Comparison of ENCODE assay signal across 27 cellular contexts in the genomic region with DNA sequence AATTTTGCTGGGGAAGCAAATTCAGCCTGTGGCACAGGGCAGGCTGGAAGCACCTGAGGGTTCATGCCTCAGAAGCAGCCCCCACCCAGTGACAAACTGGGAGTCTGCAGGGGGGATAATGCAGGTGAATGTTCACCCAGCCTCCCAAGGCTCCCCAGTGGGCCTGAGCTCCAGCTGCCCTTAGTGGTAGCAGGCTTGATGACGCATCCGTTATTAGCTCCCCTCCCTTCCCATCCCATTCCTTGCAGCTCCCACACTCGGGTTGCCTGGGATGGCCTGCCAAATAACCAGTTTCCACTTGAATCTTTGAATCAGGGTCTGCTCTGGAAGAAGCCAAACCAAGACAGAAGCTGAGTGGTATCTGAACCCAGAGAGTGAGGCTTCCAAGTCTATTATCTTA. TPM values are rescaled to one million over a fixed set of nuclear protein-coding genes. Genes with fewer than 3 reads are reported as not detected.
DNase-seq lines count a peak whose midpoint lies in the region; ATAC-seq and TF ChIP-seq lines count a peak whose summit lies in the region.
"Had no signal": no experiment of that assay in that cellular context is flagged by ENCODE, and none has a peak within 500 bp of the region (broad histone marks: within the 10 kb centered on the region; RNA-seq: fewer than 3 reads in every experiment).

No MANE protein-coding gene starts in this region.

- DNase-seq in heart left ventricle (no peak), Right ventricle myocardium inferior (ENCODE audit: missing footprints) (no peak), right cardiac atrium (no peak), vagina (ENCODE audit: extremely low spot score in 2 of 2) (no peak), NCI-H146 treated with DMSO at 0.1 percent for 48 hours (lab: John Stamatoyannopoulos, UW; ENCODE audit: unreplicated experiment) (no peak), SHP77 (lab: John Stamatoyannopoulos, UW) (no peak)
- DNase-seq in activated CD8-positive, alpha-beta T cell treated with anti-CD3 and anti-CD28 coated beads for 36 hours = no peak
- DNase-seq: 8988T; activated CD4-positive, alpha-beta T cell treated with anti-CD3 and anti-CD28 coated beads, Interleukin-2, amount 10 ng/mL, durations not matched to agents 7 days and 5 days; activated CD8-positive, alpha-beta memory T cell treated with anti-CD3 and anti-CD28 coated beads, Interleukin-2, amount 10 ng/mL, durations not matched to agents 7 days and 5 days; activated naive CD4-positive, alpha-beta T cell; activated T-cell treated with anti-CD3 and anti-CD28 coated beads, Interleukin-2, amount 50 U/mL, for 48 hours; CD4-positive, alpha-beta T cell; cerebellar nuclear complex; MV-4-11; NCI-H1436 treated with DMSO at 0.1 percent for 48 hours; NCI-H526; stimulated activated CD4-positive, alpha-beta T cell treated with anti-CD3 and anti-CD28 coated beads, Interleukin-15, amount 100 ng/mL, for 24 hours; stimulated activated naive B cell treated with anti-CD40 and anti-IgM and Interleukin-4, amounts not matched to agents 10 μg/mL and 1 μg/mL and 100 μg/mL, for 72 hours; upper lobe of left lung had no signal

- H3K4me3 Mint-ChIP-seq in brain = no peak overlapping the region
- H3K4me3 Mint-ChIP-seq in activated CD8-positive, alpha-beta T cell treated with anti-CD3 and anti-CD28 coated beads for 36 hours = no peak overlapping the region
- H3K4me3 Mint-ChIP-seq: activated CD4-positive, alpha-beta T cell treated with anti-CD3 and anti-CD28 coated beads, Interleukin-2, amount 10 ng/mL, durations not matched to agents 7 days and 5 days; activated CD8-positive, alpha-beta memory T cell treated with anti-CD3 and anti-CD28 coated beads, Interleukin-2, amount 10 ng/mL, durations not matched to agents 7 days and 5 days; CD4-positive, alpha-beta T cell; memory B cell; neural progenitor cell; stimulated activated naive B cell treated with anti-CD40 and anti-IgM and Interleukin-4, amounts not matched to agents 10 μg/mL and 1 μg/mL and 100 μg/mL, for 72 hours; WTC11 had no signal

- peak overlapping the region in 10 of 12 donors; percentile 51 to 94 (median 86) for H3K27ac ChIP-seq in heart left ventricle
- H3K27ac ChIP-seq in right cardiac atrium (ENCODE audit: low read length) = peak overlapping the region; percentile 20
- peak overlapping the region; percentile 46 for H3K27ac ChIP-seq in vagina
- H3K27ac ChIP-seq: neural progenitor cell, SJSA1 had no signal

- H3K9me3 Mint-ChIP-seq in brain = peaks cover 0 to 2% (median 0%) of the 10 kb centered on the region in 5 experiments
- H3K9me3 Mint-ChIP-seq in activated CD8-positive, alpha-beta T cell treated with anti-CD3 and anti-CD28 coated beads for 36 hours = no peaks in the 10 kb centered on the region
- H3K9me3 Mint-ChIP-seq: activated CD4-positive, alpha-beta T cell treated with anti-CD3 and anti-CD28 coated beads, Interleukin-2, amount 10 ng/mL, durations not matched to agents 7 days and 5 days; CD4-positive, alpha-beta T cell; memory B cell; neural progenitor cell; stimulated activated naive B cell treated with anti-CD40 and anti-IgM and Interleukin-4, amounts not matched to agents 10 μg/mL and 1 μg/mL and 100 μg/mL, for 72 hours; WTC11 had no signal

- TF ChIP-seq POLR2A in heart left ventricle (IDR thresholded peaks at IDR 0.05) = no peak
- TF ChIP-seq POLR2A in vagina (IDR thresholded peaks at IDR 0.05) = no peak

- H3K9me3 ChIP-seq in heart left ventricle = no peaks in the 10 kb centered on the region
- no peaks in the 10 kb centered on the region for H3K9me3 ChIP-seq in right cardiac atrium (ENCODE audit: control insufficient read depth, low read length)
- H3K9me3 ChIP-seq in vagina = no peaks in the 10 kb centered on the region
- H3K9me3 ChIP-seq: SJSA1, upper lobe of left lung had no signal

- peak overlapping the region in 3 of 5 experiments; percentile 65 to 90 (median 67) for H3K27ac Mint-ChIP-seq in brain
- no peak overlapping the region for H3K27ac Mint-ChIP-seq in activated CD8-positive, alpha-beta T cell treated with anti-CD3 and anti-CD28 coated beads for 36 hours
- H3K27ac Mint-ChIP-seq: activated CD4-positive, alpha-beta T cell treated with anti-CD3 and anti-CD28 coated beads, Interleukin-2, amount 10 ng/mL, durations not matched to agents 7 days and 5 days; activated CD8-positive, alpha-beta memory T cell treated with anti-CD3 and anti-CD28 coated beads, Interleukin-2, amount 10 ng/mL, durations not matched to agents 7 days and 5 days; CD4-positive, alpha-beta T cell; memory B cell; neural progenitor cell; stimulated activated naive B cell treated with anti-CD40 and anti-IgM and Interleukin-4, amounts not matched to agents 10 μg/mL and 1 μg/mL and 100 μg/mL, for 72 hours; WTC11 had no signal

- CTCF ChIA-PET in activated CD8-positive, alpha-beta T cell treated with anti-CD3 and anti-CD28 coated beads for 36 hours (lab: Charles Lee) = interaction anchor here (1.0 to 2.4 kb wide), 2 partner anchors 14 to 106 kb away, joined by 3 to 9 read pairs; no protein-coding TSS in a partner anchor

- H3K4me3 ChIP-seq in heart left ventricle (no peak overlapping the region), right cardiac atrium (ENCODE audit: low read length) (no peak overlapping the region), vagina (no peak overlapping the region)
- H3K4me3 ChIP-seq: neural progenitor cell, SJSA1, upper lobe of left lung had no signal

- peaks cover 3% of the 10 kb centered on the region for H3K27me3 Mint-ChIP-seq in brain
- peaks cover 3% of the 10 kb centered on the region for H3K27me3 Mint-ChIP-seq in activated CD8-positive, alpha-beta T cell treated with anti-CD3 and anti-CD28 coated beads for 36 hours

- 25 to 47% (median 35%) methylated on average over 3 of the region's 3 CpGs for WGBS in heart left ventricle, 4 donors
- 39% methylated on average over 3 of the region's 3 CpGs for WGBS in right cardiac atrium

- peaks cover 35% of the 10 kb centered on the region for H3K4me1 Mint-ChIP-seq in brain
- no peaks in the 10 kb centered on the region for H3K4me1 Mint-ChIP-seq in activated CD8-positive, alpha-beta T cell treated with anti-CD3 and anti-CD28 coated beads for 36 hours (ENCODE audit: low read depth)
- H3K4me1 Mint-ChIP-seq: activated CD4-positive, alpha-beta T cell treated with anti-CD3 and anti-CD28 coated beads, Interleukin-2, amount 10 ng/mL, durations not matched to agents 7 days and 5 days; memory B cell; stimulated activated naive B cell treated with anti-CD40 and anti-IgM and Interleukin-4, amounts not matched to agents 10 μg/mL and 1 μg/mL and 100 μg/mL, for 72 hours had no signal

- H3K4me1 ChIP-seq in heart left ventricle = peaks cover 0 to 22% (median 8%) of the 10 kb centered on the region in 12 donors
- H3K4me1 ChIP-seq in right cardiac atrium (ENCODE audit: control insufficient read depth, insufficient read depth, low read length) = peaks cover 5% of the 10 kb centered on the region
- no peaks in the 10 kb centered on the region for H3K4me1 ChIP-seq in vagina
- H3K4me1 ChIP-seq: SJSA1 had no signal

- POLR2A ChIA-PET in activated CD8-positive, alpha-beta T cell treated with anti-CD3 and anti-CD28 coated beads for 36 hours (lab: Charles Lee) = no interaction called here

- ATAC-seq in heart left ventricle (peak in 1 of 4 donors; percentile 81), Right ventricle myocardium inferior (no peak), right cardiac atrium (peak; percentile 40 to 72)
- no peak for ATAC-seq in activated CD8-positive, alpha-beta T cell treated with anti-CD3 and anti-CD28 coated beads for 36 hours
- ATAC-seq: activated CD8-positive, alpha-beta memory T cell treated with anti-CD3 and anti-CD28 coated beads, Interleukin-2, amount 10 ng/mL, durations not matched to agents 7 days and 5 days; stimulated activated naive B cell treated with anti-CD40 and anti-IgM and Interleukin-4, amounts not matched to agents 10 μg/mL and 1 μg/mL and 100 μg/mL, for 72 hours; WTC11 had no signal

- intact Hi-C loops in heart left ventricle (cut with DNase I) (no loop called here), Right ventricle myocardium inferior (cut with DNase I) (no loop called here), right cardiac atrium (cut with DNase I) (no loop called here), vagina (cut with DNase I) (no loop called here)
- intact Hi-C loops in activated CD8-positive, alpha-beta T cell treated with anti-CD3 and anti-CD28 coated beads for 36 hours (cut with micrococcal nuclease) = no loop called here

- H3K27me3 ChIP-seq in heart left ventricle (peaks cover 0 to 6% (median 0%) of the 10 kb centered on the region in 9 donors), right cardiac atrium (ENCODE audit: control insufficient read depth, insufficient read depth) (no peaks in the 10 kb centered on the region), vagina (no peaks in the 10 kb centered on the region)
- H3K27me3 ChIP-seq: upper lobe of left lung had no signal

- no peaks in the 10 kb centered on the region for H3K36me3 ChIP-seq in heart left ventricle
- H3K36me3 ChIP-seq in vagina = no peaks in the 10 kb centered on the region
- H3K36me3 ChIP-seq: neural progenitor cell, SJSA1, upper lobe of left lung had no signal

- peaks cover 15% of the 10 kb centered on the region for H3K36me3 Mint-ChIP-seq in brain
- no peaks in the 10 kb centered on the region for H3K36me3 Mint-ChIP-seq in activated CD8-positive, alpha-beta T cell treated with anti-CD3 and anti-CD28 coated beads for 36 hours (ENCODE audit: low read depth)
- H3K36me3 Mint-ChIP-seq: activated CD8-positive, alpha-beta memory T cell treated with anti-CD3 and anti-CD28 coated beads, Interleukin-2, amount 10 ng/mL, durations not matched to agents 7 days and 5 days; memory B cell; neural progenitor cell; stimulated activated naive B cell treated with anti-CD40 and anti-IgM and Interleukin-4, amounts not matched to agents 10 μg/mL and 1 μg/mL and 100 μg/mL, for 72 hours; WTC11 had no signal

- TF ChIP-seq CTCF in heart left ventricle (IDR thresholded peaks at IDR 0.05) (no peak), brain (conservative IDR thresholded peaks at IDR 0.05) (no peak), vagina (IDR thresholded peaks at IDR 0.05) (no peak)
- no peak for TF ChIP-seq CTCF in activated CD8-positive, alpha-beta T cell treated with anti-CD3 and anti-CD28 coated beads for 36 hours (IDR thresholded peaks at IDR 0.05)

RNA-seq across cellular contexts. Expression of gene KCNK15, which starts 15.8 kb away (rescaled TPM):
- 1 to 10 TPM in 2 of 9 donors, under 1 TPM in 7; 0.12 to 2.2 (median 0.39) TPM for total RNA-seq in heart left ventricle
- under 1 TPM; 0.23 to 0.33 TPM for polyA plus RNA-seq in heart left ventricle
- total RNA-seq in Right ventricle myocardium inferior = 0.32 TPM
- polyA plus RNA-seq in brain (ENCODE audit: insufficient read depth, low read depth, low replicate concordance) = 0.12 TPM
- 1 to 10 TPM in 3 of 4 donors, under 1 TPM in 1; 0.65 to 1.3 (median 1.1) TPM for total RNA-seq in right cardiac atrium
- 0.70 TPM for polyA plus RNA-seq in right cardiac atrium
- 1.5 TPM for total RNA-seq in vagina
- under 1 TPM; 0.25 to 0.29 TPM for total RNA-seq in activated CD8-positive, alpha-beta T cell treated with anti-CD3 and anti-CD28 coated beads for 36 hours
- total RNA-seq: activated CD4-positive, alpha-beta T cell treated with anti-CD3 and anti-CD28 coated beads, Interleukin-2, amount 10 ng/mL, durations not matched to agents 7 days and 5 days; activated CD8-positive, alpha-beta memory T cell treated with anti-CD3 and anti-CD28 coated beads, Interleukin-2, amount 10 ng/mL, durations not matched to agents 7 days and 5 days; CD4-positive, alpha-beta T cell; dermis microvascular lymphatic vessel endothelial cell; SJSA1 had no signal

RNA-seq across cellular contexts. Expression of gene CCN5, which starts 46.3 kb away (rescaled TPM):
- total RNA-seq in heart left ventricle = 10 to 100 TPM in 8 of 9 donors, 1 to 10 TPM in 1; 7.3 to 62.3 (median 28.7) TPM
- polyA plus RNA-seq in heart left ventricle = 10 to 100 TPM; 11.0 to 92.3 TPM
- 13.6 TPM for total RNA-seq in Right ventricle myocardium inferior
- 0.39 TPM for polyA plus RNA-seq in brain (ENCODE audit: insufficient read depth, low read depth, low replicate concordance)
- total RNA-seq in right cardiac atrium = 100 to 1,000 TPM in 1 of 4 donors, 10 to 100 TPM in 3; 85.2 to 292 (median 98.2) TPM
- 102 TPM for polyA plus RNA-seq in right cardiac atrium
- 134 TPM for total RNA-seq in vagina
- not detected for total RNA-seq in activated CD8-positive, alpha-beta T cell treated with anti-CD3 and anti-CD28 coated beads for 36 hours
- total RNA-seq: activated CD4-positive, alpha-beta T cell treated with anti-CD3 and anti-CD28 coated beads, Interleukin-2, amount 10 ng/mL, durations not matched to agents 7 days and 5 days; activated CD8-positive, alpha-beta memory T cell treated with anti-CD3 and anti-CD28 coated beads, Interleukin-2, amount 10 ng/mL, durations not matched to agents 7 days and 5 days; CD4-positive, alpha-beta T cell; dermis microvascular lymphatic vessel endothelial cell; H1; SJSA1 had no signal
- polyA plus RNA-seq: H1 had no signal

RNA-seq across cellular contexts. Expression of gene RIMS4, which starts 48.9 kb away (rescaled TPM):
- under 1 TPM in 4 of 9 donors, not detected in 5; 0.10 to 0.59 (median 0.29) TPM for total RNA-seq in heart left ventricle
- under 1 TPM; 0.04 to 0.06 TPM for polyA plus RNA-seq in heart left ventricle
- not detected for total RNA-seq in Right ventricle myocardium inferior
- 21.5 TPM for polyA plus RNA-seq in brain (ENCODE audit: insufficient read depth, low read depth, low replicate concordance)
- 1 to 10 TPM in 3 of 4 donors, under 1 TPM in 1; 0.57 to 2.4 (median 1.3) TPM for total RNA-seq in right cardiac atrium
- polyA plus RNA-seq in right cardiac atrium = 0.38 TPM
- 6.4 TPM for total RNA-seq in vagina
- not detected for total RNA-seq in activated CD8-positive, alpha-beta T cell treated with anti-CD3 and anti-CD28 coated beads for 36 hours
- total RNA-seq: activated CD4-positive, alpha-beta T cell treated with anti-CD3 and anti-CD28 coated beads, Interleukin-2, amount 10 ng/mL, durations not matched to agents 7 days and 5 days; activated CD8-positive, alpha-beta memory T cell treated with anti-CD3 and anti-CD28 coated beads, Interleukin-2, amount 10 ng/mL, durations not matched to agents 7 days and 5 days; CD4-positive, alpha-beta T cell; dermis microvascular lymphatic vessel endothelial cell; SJSA1 had no signal

Comparison
In these comparisons a context has a peak if more than half of its experiments do, and no peak if none do; other contexts are left out.
1. ATAC-seq: peak in right cardiac atrium (2 of 2); none in Right ventricle myocardium inferior (single experiment) and activated CD8-positive, alpha-beta T cell treated with anti-CD3 and anti-CD28 coated beads for 36 hours (single experiment).
2. H3K27ac ChIP-seq: peak in every context shown above with its lines; median percentile 86 in heart left ventricle; 46 in vagina; 20 in right cardiac atrium.
3. RNA of gene CCN5, which starts 46.3 kb away (total RNA-seq): 134 TPM in vagina (single experiment), 85.2 to 292 TPM in right cardiac atrium, 7.3 to 62.3 TPM in heart left ventricle and 13.6 TPM in Right ventricle myocardium inferior (single experiment); not detected in activated CD8-positive, alpha-beta T cell treated with anti-CD3 and anti-CD28 coated beads for 36 hours; every median in the first group is over 4 times any median in the second.